Comparison of ENCODE assay signal across 18 cellular contexts in the genomic region with DNA sequence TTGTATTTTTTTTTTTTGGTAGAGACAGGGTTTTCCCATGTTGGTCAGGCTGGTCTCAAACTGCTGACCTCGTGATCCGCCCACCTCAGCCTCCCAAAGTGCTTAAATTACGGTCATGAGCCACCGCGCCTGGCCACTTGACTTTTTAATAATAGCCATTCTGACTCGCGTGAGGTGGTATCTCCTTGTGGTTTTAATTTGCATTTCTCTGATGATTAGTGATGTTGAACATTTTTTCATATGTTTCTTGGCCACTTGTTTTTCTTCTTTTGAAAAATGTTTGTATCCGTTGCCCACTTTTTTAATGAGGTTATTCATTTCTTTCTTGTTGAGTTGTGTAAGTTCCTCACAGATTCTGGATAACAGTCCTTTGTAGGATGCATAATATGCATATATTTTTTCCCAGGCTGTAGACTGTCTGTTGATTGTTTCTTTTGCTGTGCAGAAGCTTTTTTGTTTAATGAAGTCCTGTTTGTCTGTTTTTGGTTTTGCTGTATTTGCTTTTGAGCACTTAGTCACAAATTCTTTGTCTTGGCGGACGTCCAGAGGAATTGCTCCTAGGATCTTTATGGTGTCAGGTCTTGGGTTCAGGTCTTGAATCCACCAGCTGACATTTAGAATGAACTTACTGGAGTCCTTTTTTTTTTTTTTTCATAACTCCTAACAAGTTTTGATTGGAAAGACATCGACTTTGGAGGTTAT.
DNase-seq lines count a peak whose midpoint lies in the region; ATAC-seq and TF ChIP-seq lines count a peak whose summit lies in the region.
"Had no signal": no experiment of that assay in that cellular context is flagged by ENCODE, and none has a peak within 500 bp of the region (broad histone marks: within the 10 kb centered on the region; RNA-seq: fewer than 3 reads in every experiment).

No MANE protein-coding gene starts in this region.

- H3K9ac ChIP-seq in SU-DHL-6 (ENCODE audit: low read length): 0 out of 2 replicates have a peak overlapping the region, but pooled peaks have one; percentile 2
- H3K9ac ChIP-seq: KMS-11 had no signal

- H3K27ac ChIP-seq in C4-2B: peak overlapping the region; percentile 75
- H3K27ac ChIP-seq in SU-DHL-6 (ENCODE audit: low read depth, low read length): peak overlapping the region; percentile 77
- H3K27ac ChIP-seq: colonic mucosa, gastroesophageal sphincter, KMS-11, stomach had no signal

- in situ Hi-C loops in GM13977 (cut with MboI; ENCODE audit: low pct_unique_long_range_greater_than_20kb, low sequenced_read_pairs, unreplicated experiment): no loop called here

- TF ChIP-seq CTCF in C4-2B (conservative IDR thresholded peaks at IDR 0.05) (no peak), SU-DHL-6 (IDR thresholded peaks at IDR 0.05; ENCODE audit: insufficient read depth, low read length, poor library complexity, severe bottlenecking) (no peak), GM13977 (IDR thresholded peaks at IDR 0.05; ENCODE audit: extremely low read depth, insufficient read depth, missing control alignments) (no peak)

- H2AFZ ChIP-seq in SU-DHL-6 (ENCODE audit: low read depth, low read length, severe bottlenecking): no peak overlapping the region

- H4K20me1 ChIP-seq in SU-DHL-6 (ENCODE audit: low read depth, low read length): no peaks in the 10 kb centered on the region

- H3K4me3 ChIP-seq in SU-DHL-6 (ENCODE audit: insufficient read depth, low read length, poor library complexity, severe bottlenecking): no peak overlapping the region
- H3K4me3 ChIP-seq: colonic mucosa, gastroesophageal sphincter, stomach had no signal

- peak overlapping the region; percentile 39 for H3K4me2 ChIP-seq in SU-DHL-6 (ENCODE audit: low read depth, low read length, poor library complexity, severe bottlenecking)
- H3K4me2 ChIP-seq: KMS-11 had no signal

- no peaks in the 10 kb centered on the region for H3K9me3 ChIP-seq in SU-DHL-6 (ENCODE audit: insufficient read depth, low read length)
- H3K9me3 ChIP-seq: colonic mucosa, gastroesophageal sphincter, stomach had no signal

- DNase-seq in foreskin melanocyte (peak; percentile 76), GM13977 (ENCODE audit: low spot score) (no peak), NCI-H82 (lab: John Stamatoyannopoulos, UW) (no peak), HUDEP-2 (lab: John Stamatoyannopoulos, UW; ENCODE audit: unreplicated experiment in 76 of 76) (no peak), SIG-M5 treated with dmso at 0.1 percent for 504 hours (lab: John Stamatoyannopoulos, UW; ENCODE audit: unreplicated experiment) (no peak)
- DNase-seq: activated CD8-positive, alpha-beta T cell treated with anti-CD3 and anti-CD28 coated beads for 36 hours; activated naive CD4-positive, alpha-beta T cell treated with Interleukin-2 at 50 U/mL for 16 hours; colonic mucosa; naive thymus-derived CD8-positive, alpha-beta T cell; NCI-H2171 treated with DMSO at 0.1 percent for 48 hours; right cardiac atrium; stomach; T1000 had no signal

- H3K79me2 ChIP-seq in SU-DHL-6 (ENCODE audit: insufficient read depth, low read length): peaks cover 13% of the 10 kb centered on the region; the same call in 1 of the 2 replicates

- no peaks in the 10 kb centered on the region for H3K27me3 ChIP-seq in SU-DHL-6 (ENCODE audit: low read length)
- H3K27me3 ChIP-seq: colonic mucosa, gastroesophageal sphincter, stomach had no signal

- ATAC-seq in GM21529 (IDR thresholded peaks at IDR 0.05; ENCODE audit: unreplicated experiment): peak; percentile 59
- ATAC-seq: activated CD8-positive, alpha-beta T cell treated with anti-CD3 and anti-CD28 coated beads for 36 hours; gastroesophageal sphincter; naive thymus-derived CD8-positive, alpha-beta T cell; right cardiac atrium had no signal

- peaks cover 5% of the 10 kb centered on the region for H3F3A ChIP-seq in SU-DHL-6 (ENCODE audit: insufficient read depth)

- H3K9me2 ChIP-seq in SU-DHL-6 (replicated peaks; ENCODE audit: insufficient read depth, low read length): no peaks in the 10 kb centered on the region

- peaks cover 2% of the 10 kb centered on the region; the same call in 1 of the 2 replicates for H3K36me3 ChIP-seq in SU-DHL-6 (ENCODE audit: low read length)
- H3K36me3 ChIP-seq: colonic mucosa had no signal
